ENCODE assay signal across 9 cellular contexts in genomic region chr11:14974021-14974698, GRCh38. TPM values are rescaled to one million over a fixed set of nuclear protein-coding genes. Genes with fewer than 3 reads are reported as not detected.
DNase-seq lines count a peak whose midpoint lies in the region; ATAC-seq and TF ChIP-seq lines count a peak whose summit lies in the region.
"Had no signal": no experiment of that assay in that cellular context is flagged by ENCODE, and none has a peak within 500 bp of the region (broad histone marks: within the 10 kb centered on the region; RNA-seq: fewer than 3 reads in every experiment).

No MANE protein-coding gene starts in this region.

- TF ChIP-seq CTCF in CD14-positive monocyte (IDR thresholded peaks at IDR 0.05), result no peak
- no peak for TF ChIP-seq CTCF in IMR-90 (conservative IDR thresholded peaks at IDR 0.05; ENCODE audit: low read depth, low read length)
- TF ChIP-seq CTCF in GM10248 (IDR thresholded peaks at IDR 0.05; ENCODE audit: control extremely low read depth, extremely low read depth, low read depth, missing control alignments), result no peak

- no peak overlapping the region for H4K8ac ChIP-seq in IMR-90 (ENCODE audit: low read depth in 2 of 2, low read length in 2 of 2)

- intact Hi-C loops in CD14-positive monocyte (cut with micrococcal nuclease) (no loop called here), IMR-90 (cut with micrococcal nuclease) (loop anchor here (2.0 kb wide), 1 partner anchor 101 kb away; no protein-coding TSS in a partner anchor)

- peaks cover 0 to 18% (median 2%) of the 10 kb centered on the region in 7 donors for H3K9me3 Mint-ChIP-seq in CD14-positive monocyte
- no peaks in the 10 kb centered on the region for H3K9me3 Mint-ChIP-seq in natural killer cell treated with Interleukin-12 subunit alpha and Interleukin-12 subunit beta and Interleukin-15 and Interleukin-18, amount 100 ng/mL, for 72 hours

- no peaks in the 10 kb centered on the region for H4K20me1 ChIP-seq in IMR-90 (ENCODE audit: insufficient read depth, low read length)

- no peak overlapping the region for H3K14ac ChIP-seq in IMR-90 (replicated peaks; ENCODE audit: low read depth, low read length)

- no peaks in the 10 kb centered on the region for H3K36me3 ChIP-seq in IMR-90 (ENCODE audit: control insufficient read depth, insufficient read depth, low read length)

- no peak for TF ChIP-seq POLR2A in IMR-90 (IDR thresholded peaks at IDR 0.05; ENCODE audit: low read depth, low read length)

- CTCF ChIA-PET in IMR-90 (lab: Yijun Ruan, JAX) (interaction anchor here (0.8 to 1.2 kb wide), 4 partner anchors 101 to 233 kb away, joined by 3 read pairs; no protein-coding TSS in a partner anchor), GM10248 (lab: Yijun Ruan, JAX) (interaction anchor here (0.6 to 3.3 kb wide), 16 partner anchors 8 to 236 kb away, joined by 3 to 21 read pairs (median 4); partner anchors contain the start of gene CALCB)

- H2BK15ac ChIP-seq in IMR-90 (ENCODE audit: low read depth, low read length), result no peak overlapping the region

- H2BK20ac ChIP-seq in IMR-90 (ENCODE audit: low read depth, low read length), result no peak overlapping the region

- POLR2A ChIA-PET in IMR-90 (lab: Charles Lee; ENCODE audit: unreplicated experiment) (no interaction called here), GM10248 (lab: Yijun Ruan, JAX) (no interaction called here)

- H4K91ac ChIP-seq in IMR-90 (ENCODE audit: insufficient read depth, low read depth, low read length), result no peak overlapping the region

- H2BK120ac ChIP-seq in IMR-90 (ENCODE audit: low read depth, low read length), result no peak overlapping the region

- TF ChIP-seq RAD21 in IMR-90 (IDR thresholded peaks at IDR 0.05; ENCODE audit: low read length), result no peak

- peak overlapping the region; percentile 7; the same call in 1 of the 2 replicates for H3K4me2 ChIP-seq in IMR-90 (ENCODE audit: low read depth, low read length)

- H3K4me3 ChIP-seq in IMR-90 (ENCODE audit: insufficient read depth, low read depth, low read length), result no peak overlapping the region
- H3K4me3 ChIP-seq: K562 had no signal

- dilution Hi-C loops in IMR-90 (cut with HindIII; ENCODE audit: low sequenced_read_pairs, unreplicated experiment), result no loop called here

- no peak overlapping the region for H2BK5ac ChIP-seq in IMR-90 (ENCODE audit: low read depth, low read length, poor library complexity, severe bottlenecking)

- H3K27me3 Mint-ChIP-seq in CD14-positive monocyte (ENCODE audit: low read depth in 3 of 3), result peaks cover 72 to 78% (median 75%) of the 10 kb centered on the region in 3 donors
- peaks cover 56 to 63% of the 10 kb centered on the region in 2 donors for H3K27me3 Mint-ChIP-seq in natural killer cell treated with Interleukin-12 subunit alpha and Interleukin-12 subunit beta and Interleukin-15 and Interleukin-18, amount 100 ng/mL, for 72 hours

- no peak overlapping the region for H3K9ac ChIP-seq in IMR-90 (ENCODE audit: low read depth, low read length)

- no peak overlapping the region for H2AK9ac ChIP-seq in IMR-90 (replicated peaks; ENCODE audit: low read depth, low read length, poor library complexity)

- H3K56ac ChIP-seq in IMR-90 (ENCODE audit: extremely low read depth, insufficient read depth, low read length), result no peak overlapping the region

- no peak overlapping the region for H3K23ac ChIP-seq in IMR-90 (ENCODE audit: low read depth, low read length)

- H3K36me3 Mint-ChIP-seq in CD14-positive monocyte, result no peaks in the 10 kb centered on the region
- H3K36me3 Mint-ChIP-seq in natural killer cell treated with Interleukin-12 subunit alpha and Interleukin-12 subunit beta and Interleukin-15 and Interleukin-18, amount 100 ng/mL, for 72 hours, result no peaks in the 10 kb centered on the region

- no peak overlapping the region for H3K27ac ChIP-seq in IMR-90 (ENCODE audit: insufficient read depth, low read length)

- no peak overlapping the region for H2AK5ac ChIP-seq in IMR-90 (ENCODE audit: low read depth, low read length)

- no peaks in the 10 kb centered on the region for H3K4me1 ChIP-seq in IMR-90 (ENCODE audit: control insufficient read depth, insufficient read depth, low read length)

- H3K27ac Mint-ChIP-seq in CD14-positive monocyte, result no peak overlapping the region
- no peak overlapping the region for H3K27ac Mint-ChIP-seq in natural killer cell treated with Interleukin-12 subunit alpha and Interleukin-12 subunit beta and Interleukin-15 and Interleukin-18, amount 100 ng/mL, for 72 hours

- no TSS peak for BruUV-seq in IMR-90 (replicated peaks; lab: Mats Ljungman, UMichigan)

- no peak overlapping the region for H4K5ac ChIP-seq in IMR-90 (ENCODE audit: low read depth, low read length)

- no peaks in the 10 kb centered on the region for H3K79me1 ChIP-seq in IMR-90 (ENCODE audit: low read depth in 1 of 2, low read length in 2 of 2)

- peak overlapping the region; percentile 6 to 73 for H3K4me3 Mint-ChIP-seq in CD14-positive monocyte
- peak overlapping the region; percentile 67 for H3K4me3 Mint-ChIP-seq in natural killer cell treated with Interleukin-12 subunit alpha and Interleukin-12 subunit beta and Interleukin-15 and Interleukin-18, amount 100 ng/mL, for 72 hours

- no peak for DNase-seq in CD14-positive monocyte (ENCODE audit: low spot score)
- no peak for DNase-seq in IMR-90
- DNase-seq in ecto neural progenitor cell (ENCODE audit: low spot score), result peak; percentile 67
- DNase-seq in natural killer cell treated with Interleukin-12 subunit alpha and Interleukin-12 subunit beta and Interleukin-15 and Interleukin-18, amount 100 ng/mL, for 72 hours (ENCODE audit: low spot score), result no peak
- no peak for DNase-seq in NCI-H2029 treated with DMSO at 0.1 percent for 48 hours (lab: John Stamatoyannopoulos, UW)
- DNase-seq in NCI-H1694 (lab: John Stamatoyannopoulos, UW), result no peak
- no peak for DNase-seq in GM10248 (ENCODE audit: extremely low spot score)

- H3K9me1 ChIP-seq in IMR-90 (ENCODE audit: insufficient read depth, low read length), result no peaks in the 10 kb centered on the region

- H3K18ac ChIP-seq in IMR-90 (ENCODE audit: low read depth, low read length), result no peak overlapping the region

- WGBS in IMR-90 (ENCODE audit: extremely low coverage in 2 of 2, insufficient read length in 1 of 2), 2 experiments, result 6% methylated on average over 21 of the region's 40 CpGs; no CpG with 5 or more reads in 1 of the 2 experiments

- peaks cover 25% of the 10 kb centered on the region for H3K4me1 Mint-ChIP-seq in CD14-positive monocyte
- peaks cover 21 to 24% of the 10 kb centered on the region in 2 donors for H3K4me1 Mint-ChIP-seq in natural killer cell treated with Interleukin-12 subunit alpha and Interleukin-12 subunit beta and Interleukin-15 and Interleukin-18, amount 100 ng/mL, for 72 hours (ENCODE audit: low read depth in 2 of 2)

- peak overlapping the region; percentile 46 for H2AFZ ChIP-seq in IMR-90 (replicated peaks; ENCODE audit: low read length, poor library complexity)

- H3K4ac ChIP-seq in IMR-90 (ENCODE audit: low read depth, low read length), result no peak overlapping the region

- H3K9me3 ChIP-seq in IMR-90 (ENCODE audit: control insufficient read depth, insufficient read depth, low read length), result no peaks in the 10 kb centered on the region

- in situ Hi-C loops in IMR-90 (cut with MboI; ENCODE audit: low sequenced_read_pairs), result no loop called here

- H3K27me3 ChIP-seq in IMR-90 (ENCODE audit: control insufficient read depth, insufficient read depth, low read length), result peaks cover 68% of the 10 kb centered on the region

- peak; percentile 13; the same call in 1 of the 2 replicates for ATAC-seq in IMR-90 (ENCODE audit: low read depth)
- peak in 1 of 2 donors; percentile 20 for ATAC-seq in natural killer cell treated with Interleukin-12 subunit alpha and Interleukin-12 subunit beta and Interleukin-15 and Interleukin-18, amount 100 ng/mL, for 72 hours
- ATAC-seq in esophagus mucosa, result no peak

TF ChIP-seq in IMR-90, 13 proteins besides CTCF, POLR2A, EP300 and RAD21:
- no peak for TF ChIP-seq MAFK (IDR thresholded peaks at IDR 0.05; ENCODE audit: low read depth, low read length)
- TF ChIP-seq FOS (IDR thresholded peaks at IDR 0.05; ENCODE audit: low read depth, low read length), result no peak
- no peak for TF ChIP-seq MAZ (IDR thresholded peaks at IDR 0.05; ENCODE audit: borderline replicate concordance, low read depth, low read length)
- no peak for TF ChIP-seq CEBPB (IDR thresholded peaks at IDR 0.05; ENCODE audit: low read depth, low read length)
- TF ChIP-seq NFE2L2 (IDR thresholded peaks at IDR 0.05; ENCODE audit: low read depth, low read length), result no peak
- no peak for TF ChIP-seq SMC3 (IDR thresholded peaks at IDR 0.05; ENCODE audit: low read depth, low read length)
- TF ChIP-seq USF2 (IDR thresholded peaks at IDR 0.05; ENCODE audit: low read depth, low read length), result no peak
- TF ChIP-seq ELK1 (IDR thresholded peaks at IDR 0.05; ENCODE audit: borderline replicate concordance, low read depth, low read length), result no peak
- no peak for TF ChIP-seq RCOR1 (IDR thresholded peaks at IDR 0.05; ENCODE audit: insufficient replicate concordance, low read length)
- TF ChIP-seq RFX5 (IDR thresholded peaks at IDR 0.05; ENCODE audit: low read depth, low read length), result no peak

RNA-seq across cellular contexts. Expression of gene CALCA, which starts 2.0 kb away (rescaled TPM):
- polyA plus RNA-seq in CD14-positive monocyte (not detected), IMR-90 (2012; rRNA removed) (not detected in 2 replicates)
- total RNA-seq in IMR-90 (2012; rRNA removed) (not detected in 2 replicates), esophagus mucosa (not detected)
- polyA plus RNA-seq in IMR-90 (2012; cell fraction: cytosol; rRNA removed), result not detected in 2 replicates
- polyA plus RNA-seq in IMR-90 (2012; cell fraction: nucleus; rRNA removed; ENCODE audit: low replicate concordance), result not detected in 2 replicates
- total RNA-seq in natural killer cell treated with Interleukin-12 subunit alpha and Interleukin-12 subunit beta and Interleukin-15 and Interleukin-18, amount 100 ng/mL, for 72 hours, result not detected
- total RNA-seq: K562 had no signal
